26 cellular contexts compared by ENCODE assay signal in the genomic region with DNA sequence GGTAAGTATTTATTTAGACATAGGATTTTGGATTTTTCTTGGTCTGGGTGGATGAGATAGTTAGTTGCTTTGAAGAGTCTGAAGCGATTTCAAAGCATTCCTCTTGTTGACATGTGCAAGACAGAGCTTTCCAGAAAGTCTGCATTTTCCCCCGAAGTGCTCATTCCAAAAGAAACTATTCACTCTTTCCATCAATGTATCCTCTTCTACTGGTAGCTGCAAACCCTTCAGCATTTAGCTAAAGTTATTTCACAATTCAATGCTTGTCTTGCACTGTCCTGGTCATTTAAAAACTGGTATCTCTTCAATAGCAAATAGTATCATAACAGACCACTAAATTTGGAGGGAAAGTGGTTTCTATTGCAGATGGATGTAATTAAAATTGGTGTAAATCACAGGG. TPM values are rescaled to one million over a fixed set of nuclear protein-coding genes. Genes with fewer than 3 reads are reported as not detected.
DNase-seq lines count a peak whose midpoint lies in the region; ATAC-seq, FAIRE-seq and TF ChIP-seq lines count a peak whose summit lies in the region.
"Had no signal": no experiment of that assay in that cellular context is flagged by ENCODE, and none has a peak within 500 bp of the region (broad histone marks: within the 10 kb centered on the region; RNA-seq: fewer than 3 reads in every experiment).

No MANE protein-coding gene starts in this region.

- TF ChIP-seq CTCF in chondrocyte (IDR thresholded peaks at IDR 0.05) (no peak), HepG2 (CRISPR knock-in tag; IDR thresholded peaks at IDR 0.05) (no peak), type B pancreatic cell (conservative IDR thresholded peaks at IDR 0.05) (no peak)

- no peaks in the 10 kb centered on the region for H3K27me3 ChIP-seq in HepG2 (ENCODE audit: control insufficient read depth in 1 of 2, insufficient read depth in 2 of 2, low read length in 2 of 2)
- H3K27me3 ChIP-seq: SJSA1, tibial artery had no signal

- POLR2A ChIA-PET in HepG2 (lab: Yijun Ruan, JAX): interaction anchor here (5.5 kb wide), 1 partner anchor 12 kb away, joined by 85 read pairs; the partner anchor contains the start of gene NREP

- no peak for FAIRE-seq in HepG2 (lab: Jason Lieb, UNC)
- FAIRE-seq: A204.1, colon, endothelial cell of umbilical vein had no signal

- H3K36me3 ChIP-seq in HepG2 (replicated peaks in 1 of 2; ENCODE audit: control insufficient read depth in 1 of 2, insufficient read depth in 2 of 2, low read length in 2 of 2): no peaks in the 10 kb centered on the region
- H3K36me3 ChIP-seq: SJSA1, tibial artery had no signal

- no TSS peak for BruUV-seq in HepG2 (replicated peaks; lab: Mats Ljungman, UMichigan)

- ATAC-seq in HepG2: no peak
- ATAC-seq: activated CD8-positive, alpha-beta memory T cell treated with anti-CD3 and anti-CD28 coated beads, Interleukin-2, amount 10 ng/mL, durations not matched to agents 7 days and 5 days; CD8-positive, alpha-beta T cell; naive thymus-derived CD8-positive, alpha-beta T cell; psoas muscle; stimulated activated naive B cell treated with anti-CD40 and anti-IgM and Interleukin-4, amounts not matched to agents 10 μg/mL and 1 μg/mL and 100 μg/mL, for 72 hours had no signal

- no peak overlapping the region for H2AFZ ChIP-seq in HepG2 (ENCODE audit: low read length)

- H3K4me2 ChIP-seq in HepG2 (ENCODE audit: low read depth, low read length): peak overlapping the region; percentile 11; the same call in 1 of the 2 replicates

- peaks cover 7% of the 10 kb centered on the region for H3K36me3 Mint-ChIP-seq in activated CD4-positive, alpha-beta T cell treated with anti-CD3 and anti-CD28 coated beads, Interleukin-2, amount 10 ng/mL, durations not matched to agents 24 days and 14 days (ENCODE audit: low read depth)
- H3K36me3 Mint-ChIP-seq in chondrocyte (ENCODE audit: low read depth): peaks cover 8% of the 10 kb centered on the region
- peaks cover 20% of the 10 kb centered on the region for H3K36me3 Mint-ChIP-seq in type B pancreatic cell
- H3K36me3 Mint-ChIP-seq: activated CD8-positive, alpha-beta memory T cell treated with anti-CD3 and anti-CD28 coated beads, Interleukin-2, amount 10 ng/mL, durations not matched to agents 7 days and 5 days; CD8-positive, alpha-beta T cell; naive thymus-derived CD8-positive, alpha-beta T cell; stimulated activated naive B cell treated with anti-CD40 and anti-IgM and Interleukin-4, amounts not matched to agents 10 μg/mL and 1 μg/mL and 100 μg/mL, for 72 hours had no signal

- no peak overlapping the region for H3K9ac ChIP-seq in HepG2 (ENCODE audit: insufficient read depth, low read depth, low read length)

- DNase-seq in activated CD4-positive, alpha-beta T cell treated with anti-CD3 and anti-CD28 coated beads, Interleukin-2, amount 10 ng/mL, durations not matched to agents 24 days and 14 days: peak; percentile 32
- no peak for DNase-seq in activated CD4-positive, alpha-beta T cell treated with anti-CD3 and anti-CD28 coated beads for 1 hour
- DNase-seq in chondrocyte (ENCODE audit: low spot score): no peak
- DNase-seq in HepG2 (ENCODE audit: low spot score): no peak
- no peak for DNase-seq in type B pancreatic cell (ENCODE audit: extremely low spot score, unreplicated experiment)
- no peak for DNase-seq in activated naive CD4-positive, alpha-beta T cell treated with Interleukin-2 at 50 U/mL for 16 hours
- DNase-seq in DMS114 treated with DMSO at 0.1 percent for 48 hours (lab: John Stamatoyannopoulos, UW; ENCODE audit: unreplicated experiment): no peak
- no peak for DNase-seq in COR-L47 (lab: John Stamatoyannopoulos, UW)
- DNase-seq: activated CD8-positive, alpha-beta memory T cell treated with anti-CD3 and anti-CD28 coated beads, Interleukin-2, amount 10 ng/mL, durations not matched to agents 7 days and 5 days; amygdala; CD8-positive, alpha-beta T cell; mammary epithelial cell; MV-4-11; naive thymus-derived CD8-positive, alpha-beta T cell; NCI-H2029; NCI-H524 treated with DMSO at 0.1 percent for 48 hours; psoas muscle; stimulated activated CD4-positive, alpha-beta T cell treated with anti-CD3 and anti-CD28 coated beads, Interleukin-15, amount 100 ng/mL, for 24 hours; stimulated activated naive B cell treated with anti-CD40 and anti-IgM and Interleukin-4, amounts not matched to agents 10 μg/mL and 1 μg/mL and 100 μg/mL, for 72 hours; T1000; tibial artery had no signal

- no peaks in the 10 kb centered on the region for H4K20me1 ChIP-seq in HepG2 (ENCODE audit: insufficient read depth, low read length)

- peaks cover 42% of the 10 kb centered on the region for H3K4me1 Mint-ChIP-seq in activated CD4-positive, alpha-beta T cell treated with anti-CD3 and anti-CD28 coated beads, Interleukin-2, amount 10 ng/mL, durations not matched to agents 24 days and 14 days
- H3K4me1 Mint-ChIP-seq in chondrocyte (ENCODE audit: low read depth): peaks cover 98% of the 10 kb centered on the region
- H3K4me1 Mint-ChIP-seq in type B pancreatic cell (ENCODE audit: unreplicated experiment): peaks cover 75% of the 10 kb centered on the region

- H3K79me2 ChIP-seq in HepG2 (ENCODE audit: insufficient read depth, low read length): peaks cover 10% of the 10 kb centered on the region

- H3K4me3 ChIP-seq in HepG2 (replicated peaks in 1 of 3; ENCODE audit: insufficient read depth in 1 of 3, low read depth in 2 of 3, low read length in 3 of 3): no peak overlapping the region
- H3K4me3 ChIP-seq: psoas muscle, SJSA1, tibial artery had no signal

- CTCF ChIA-PET in HepG2 (lab: Yijun Ruan, JAX; ENCODE audit: low intra/inter-chr PET ratio, low total read pairs): no interaction called here

- H3K4me3 Mint-ChIP-seq in activated CD4-positive, alpha-beta T cell treated with anti-CD3 and anti-CD28 coated beads, Interleukin-2, amount 10 ng/mL, durations not matched to agents 24 days and 14 days: no peak overlapping the region
- H3K4me3 Mint-ChIP-seq in chondrocyte (ENCODE audit: unreplicated experiment): peak overlapping the region; percentile 0
- H3K4me3 Mint-ChIP-seq in type B pancreatic cell: peak overlapping the region; percentile 9
- H3K4me3 Mint-ChIP-seq: activated CD8-positive, alpha-beta memory T cell treated with anti-CD3 and anti-CD28 coated beads, Interleukin-2, amount 10 ng/mL, durations not matched to agents 7 days and 5 days; CD8-positive, alpha-beta T cell; naive thymus-derived CD8-positive, alpha-beta T cell; stimulated activated naive B cell treated with anti-CD40 and anti-IgM and Interleukin-4, amounts not matched to agents 10 μg/mL and 1 μg/mL and 100 μg/mL, for 72 hours had no signal

- intact Hi-C loops in activated CD4-positive, alpha-beta T cell treated with anti-CD3 and anti-CD28 coated beads, Interleukin-2, amount 10 ng/mL, durations not matched to agents 24 days and 14 days (cut with micrococcal nuclease): loop anchor here (2.0 to 5.0 kb wide), 2 partner anchors 13 to 413 kb away; no protein-coding TSS in a partner anchor
- intact Hi-C loops in HepG2 (cut with micrococcal nuclease; ENCODE audit: unreplicated experiment): loop anchor here (5.0 kb wide), 2 partner anchors 42 to 232 kb away; partner anchors contain the start of gene STARD4

- no peak for TF ChIP-seq EP300 in HepG2 (IDR thresholded peaks at IDR 0.05; ENCODE audit: low read depth in 2 of 2, low read length in 2 of 2)
- no peak for TF ChIP-seq EP300 in HepG2 (CRISPR knock-in tag; IDR thresholded peaks at IDR 0.05; ENCODE audit: borderline replicate concordance)

- peak overlapping the region; percentile 93 for H3K27ac ChIP-seq in HepG2 (ENCODE audit: extremely low read length, insufficient read depth, low read length)
- H3K27ac ChIP-seq: psoas muscle, SJSA1 had no signal

- TF ChIP-seq POLR2A in HepG2 (IDR thresholded peaks at IDR 0.05; ENCODE audit: insufficient read depth in 1 of 2, low read depth in 2 of 2, low read length in 2 of 2): no peak

- 74% methylated on average over 2 of the region's 2 CpGs for WGBS in HepG2 (ENCODE audit: low lambda C conversion rate)

- no peaks in the 10 kb centered on the region for H3K9me3 ChIP-seq in HepG2 (ENCODE audit: low read length)
- H3K9me3 ChIP-seq: psoas muscle, SJSA1, tibial artery had no signal

- H3K27me3 Mint-ChIP-seq in activated CD4-positive, alpha-beta T cell treated with anti-CD3 and anti-CD28 coated beads, Interleukin-2, amount 10 ng/mL, durations not matched to agents 24 days and 14 days: no peaks in the 10 kb centered on the region
- no peaks in the 10 kb centered on the region for H3K27me3 Mint-ChIP-seq in chondrocyte (ENCODE audit: low read depth)
- no peaks in the 10 kb centered on the region for H3K27me3 Mint-ChIP-seq in type B pancreatic cell
- H3K27me3 Mint-ChIP-seq: naive thymus-derived CD8-positive, alpha-beta T cell; stimulated activated naive B cell treated with anti-CD40 and anti-IgM and Interleukin-4, amounts not matched to agents 10 μg/mL and 1 μg/mL and 100 μg/mL, for 72 hours had no signal

- H3K9me3 Mint-ChIP-seq in activated CD4-positive, alpha-beta T cell treated with anti-CD3 and anti-CD28 coated beads, Interleukin-2, amount 10 ng/mL, durations not matched to agents 24 days and 14 days: no peaks in the 10 kb centered on the region
- H3K9me3 Mint-ChIP-seq in chondrocyte (ENCODE audit: low read depth) (no peaks in the 10 kb centered on the region), type B pancreatic cell (no peaks in the 10 kb centered on the region)
- H3K9me3 Mint-ChIP-seq: activated T-helper 2 cell treated with anti-CD3 and anti-CD28 coated beads, Interferon-gamma antibody, Interleukin-2, Interleukin-4, amounts not matched to agents 10 μg/mL and 5 μg/mL and 100 μg/mL, durations not matched to agents 14 hours and 24 hours and 36 hours; CD8-positive, alpha-beta T cell; naive thymus-derived CD8-positive, alpha-beta T cell had no signal

- H3K27ac Mint-ChIP-seq in activated CD4-positive, alpha-beta T cell treated with anti-CD3 and anti-CD28 coated beads, Interleukin-2, amount 10 ng/mL, durations not matched to agents 24 days and 14 days: no peak overlapping the region
- peak overlapping the region; percentile 92 for H3K27ac Mint-ChIP-seq in chondrocyte (ENCODE audit: unreplicated experiment)
- peak overlapping the region; percentile 71 for H3K27ac Mint-ChIP-seq in type B pancreatic cell
- H3K27ac Mint-ChIP-seq: activated CD8-positive, alpha-beta memory T cell treated with anti-CD3 and anti-CD28 coated beads, Interleukin-2, amount 10 ng/mL, durations not matched to agents 7 days and 5 days; activated T-helper 2 cell treated with anti-CD3 and anti-CD28 coated beads, Interferon-gamma antibody, Interleukin-2, Interleukin-4, amounts not matched to agents 10 μg/mL and 5 μg/mL and 100 μg/mL, durations not matched to agents 14 hours and 24 hours and 36 hours; CD8-positive, alpha-beta T cell; naive thymus-derived CD8-positive, alpha-beta T cell; stimulated activated naive B cell treated with anti-CD40 and anti-IgM and Interleukin-4, amounts not matched to agents 10 μg/mL and 1 μg/mL and 100 μg/mL, for 72 hours had no signal

- in situ Hi-C loops in HepG2 (cut with HindIII; ENCODE audit: extremely low pct_ligation_motif_present, low pct_unique_long_range_greater_than_20kb): no loop called here

- peaks cover 58% of the 10 kb centered on the region for H3K4me1 ChIP-seq in HepG2 (ENCODE audit: insufficient read depth, low read length)

- TF ChIP-seq RAD21 in HepG2 (CRISPR knock-in tag; IDR thresholded peaks at IDR 0.05): no peak

RNA-seq across cellular contexts. Expression of gene NREP, which starts 13.0 kb away (rescaled TPM):
- total RNA-seq in activated CD4-positive, alpha-beta T cell treated with anti-CD3 and anti-CD28 coated beads, Interleukin-2, amount 10 ng/mL, durations not matched to agents 24 days and 14 days: 21.6 and 22.2 TPM in 2 replicates
- total RNA-seq in chondrocyte: 595 to 1,006 TPM (median 987 TPM) in 3 replicates
- total RNA-seq in HepG2 (2016; rRNA removed; fragmentation: Illumina TruSeq; extraction: Trizol): 40.5 and 48.5 TPM in 2 replicates
- total RNA-seq in HepG2 (2016; cell fraction: cytosol; rRNA removed; fragmentation: Illumina TruSeq; extraction: Trizol; ENCODE audit: low read depth): 18.2 and 18.5 TPM in 2 replicates
- total RNA-seq in HepG2 (2016; cell fraction: insoluble cytoplasmic fraction; rRNA removed; fragmentation: Illumina TruSeq; extraction: Trizol): 44.8 and 48.2 TPM in 2 replicates
- 49.5 and 57.7 TPM in 2 replicates for total RNA-seq in HepG2 (2016; cell fraction: membrane; rRNA removed; fragmentation: Illumina TruSeq; extraction: Trizol)
- 58.0 and 67.1 TPM in 2 replicates for total RNA-seq in HepG2 (2016; cell fraction: nucleus; rRNA removed; fragmentation: Illumina TruSeq; extraction: Trizol)
- polyA plus RNA-seq in HepG2 (2011; rRNA removed): 82.8 and 102 TPM in 2 replicates
- polyA plus RNA-seq in HepG2 (2011; cell fraction: cytosol; rRNA removed): 49.1 and 88.7 TPM in 2 replicates
- polyA plus RNA-seq in HepG2 (2011; cell fraction: nucleus; rRNA removed): 69.7 and 94.1 TPM in 2 replicates
- 38.1 and 86.3 TPM in 2 replicates for polyA plus RNA-seq in HepG2 (2012)
- polyA plus RNA-seq in HepG2 (2016; cell fraction: cytosol; fragmentation: Illumina TruSeq; extraction: Trizol; ENCODE audit: low read depth): 33.5 and 45.5 TPM in 2 replicates
- polyA plus RNA-seq in HepG2 (2016; cell fraction: insoluble cytoplasmic fraction; fragmentation: Illumina TruSeq; extraction: Trizol; ENCODE audit: low read depth): 76.1 and 85.1 TPM in 2 replicates
- 81.9 and 92.8 TPM in 2 replicates for polyA plus RNA-seq in HepG2 (2016; cell fraction: membrane; fragmentation: Illumina TruSeq; extraction: Trizol; ENCODE audit: low read depth)
- 58.3 and 64.9 TPM in 2 replicates for polyA plus RNA-seq in HepG2 (2016; cell fraction: nucleus; fragmentation: Illumina TruSeq; extraction: Trizol; ENCODE audit: insufficient read depth, low read depth)
- 2.7 and 49.0 TPM in 2 replicates for polyA minus RNA-seq in HepG2 (2011; rRNA and poly(A)+ RNA removed; ENCODE audit: low replicate concordance)
- polyA minus RNA-seq in HepG2 (2011; cell fraction: cytosol; rRNA and poly(A)+ RNA removed): 29.4 and 31.1 TPM in 2 replicates
- polyA minus RNA-seq in HepG2 (2011; cell fraction: nucleus; rRNA and poly(A)+ RNA removed): 280 and 293 TPM in 2 replicates
- 139 and 462 TPM in 2 replicates for total RNA-seq in type B pancreatic cell (ENCODE audit: low replicate concordance)
